17 cellular contexts compared by ENCODE assay signal in genomic region chr1:51963592-51964308, GRCh38. TPM values are rescaled to one million over a fixed set of nuclear protein-coding genes. Genes with fewer than 3 reads are reported as not detected.
DNase-seq lines count a peak whose midpoint lies in the region; ATAC-seq, FAIRE-seq and TF ChIP-seq lines count a peak whose summit lies in the region.
"Had no signal": no experiment of that assay in that cellular context is flagged by ENCODE, and none has a peak within 500 bp of the region (broad histone marks: within the 10 kb centered on the region; RNA-seq: fewer than 3 reads in every experiment).

No MANE protein-coding gene starts in this region.

- DNase-seq in DND-41 (no peak), MM.1S (no peak), NOMO-1 treated with DMSO at 0.1 percent for 48 hours (lab: John Stamatoyannopoulos, UW; ENCODE audit: unreplicated experiment) (peak; percentile 67), K562 (ENCODE audit: extremely low read depth in 1 of 4, low spot score in 3 of 4) (peak in 2 of 4 experiments; percentile 54 to 57), sciatic nerve (ENCODE audit: low spot score) (no peak), endothelial cell (ENCODE audit: low spot score) (no peak), inferior parietal cortex (ENCODE audit: extremely low spot score) (no peak), GM19240 (ENCODE audit: insufficient read length, low spot score) (no peak)
- DNase-seq: activated CD4-positive, alpha-beta T cell treated with anti-CD3 and anti-CD28 coated beads for 4 hours; activated naive CD4-positive, alpha-beta T cell treated with anti-CD3 and anti-CD28 coated beads, Interleukin-2, amount 50 U/mL, for 16 hours; left ventricle myocardium superior; naive thymus-derived CD4-positive, alpha-beta T cell; NCI-H446 treated with DMSO at 0.1 percent for 48 hours; T-helper 17 cell had no signal

- no TSS peak for BruUV-seq in K562 (replicated peaks; lab: Mats Ljungman, UMichigan)

- in situ Hi-C loops in K562 (cut with MboI), result no loop called here

- no peaks in the 10 kb centered on the region for H3K9me2 ChIP-seq in MM.1S (replicated peaks; ENCODE audit: insufficient read depth, low read length)

- no peak overlapping the region for H3K4me3 Mint-ChIP-seq in endothelial cell (ENCODE audit: unreplicated experiment)
- H3K4me3 Mint-ChIP-seq: naive thymus-derived CD4-positive, alpha-beta T cell; T-helper 17 cell had no signal

- TF ChIP-seq RAD21 in K562 (CRISPR knock-in tag; conservative IDR thresholded peaks at IDR 0.05 in 1 of 2, IDR thresholded peaks at IDR 0.05 in 1 of 2), result 0 out of 4 replicates have a peak, but pooled peaks of 1 of the 2 experiments have one; percentile 2

- no peaks in the 10 kb centered on the region for H3K27me3 ChIP-seq in DND-41 (ENCODE audit: insufficient read depth, low read length, poor library complexity)
- no peaks in the 10 kb centered on the region for H3K27me3 ChIP-seq in MM.1S (replicated peaks; ENCODE audit: insufficient read depth, low read length)
- H3K27me3 ChIP-seq in K562 (ENCODE audit: control insufficient read depth in 2 of 2, insufficient read depth in 2 of 2, low read length in 2 of 2), result 0 out of 5 replicates have a peak, but pooled peaks cover 0 to 7% of the 10 kb centered on the region in 2 experiments

- TF ChIP-seq CTCF in DND-41 (IDR thresholded peaks at IDR 0.05; ENCODE audit: borderline replicate concordance, extremely low read depth, low read length, poor library complexity, severe bottlenecking) (no peak), MM.1S (IDR thresholded peaks at IDR 0.05; ENCODE audit: low read length) (no peak), K562 (IDR thresholded peaks at IDR 0.05 in 2 of 3, conservative IDR thresholded peaks at IDR 0.05 in 1 of 3; ENCODE audit: insufficient read depth in 2 of 3, low read depth in 1 of 3, low read length in 3 of 3) (no peak), endothelial cell (IDR thresholded peaks at IDR 0.05; ENCODE audit: unreplicated experiment) (no peak)

- intact Hi-C loops in K562 (cut with micrococcal nuclease), result no loop called here
- intact Hi-C loops in sciatic nerve (cut with DNase I), result no loop called here

- no peaks in the 10 kb centered on the region for H4K20me1 ChIP-seq in DND-41 (ENCODE audit: insufficient read depth, low read length)
- no peaks in the 10 kb centered on the region for H4K20me1 ChIP-seq in MM.1S (ENCODE audit: insufficient read depth, low read length)
- H4K20me1 ChIP-seq in K562 (replicated peaks; ENCODE audit: control insufficient read depth, insufficient read depth, low read length), result no peaks in the 10 kb centered on the region

- no peaks in the 10 kb centered on the region for H3K79me2 ChIP-seq in DND-41 (ENCODE audit: insufficient read depth, low read length)
- H3K79me2 ChIP-seq in MM.1S (ENCODE audit: low read length), result peaks cover 13% of the 10 kb centered on the region
- H3K79me2 ChIP-seq in K562 (ENCODE audit: control insufficient read depth, insufficient read depth, low read length), result no peaks in the 10 kb centered on the region

- no peaks in the 10 kb centered on the region for H3K9me1 ChIP-seq in K562 (ENCODE audit: control insufficient read depth, insufficient read depth, low read length)

- 16% methylated on average over 4 of the region's 4 CpGs for WGBS in K562 (ENCODE audit: insufficient coverage, low coverage, missing lambda C conversion rate)

- peaks cover 4% of the 10 kb centered on the region for H3K27me3 Mint-ChIP-seq in endothelial cell (ENCODE audit: unreplicated experiment)

- no peak for TF ChIP-seq POLR2A in K562 (conservative IDR thresholded peaks at IDR 0.05)

- H3K36me3 ChIP-seq in DND-41 (ENCODE audit: insufficient read depth, low read length) (no peaks in the 10 kb centered on the region), MM.1S (replicated peaks; ENCODE audit: insufficient read depth, low read length) (no peaks in the 10 kb centered on the region), K562 (ENCODE audit: control insufficient read depth, insufficient read depth, low read length) (no peaks in the 10 kb centered on the region)
- H3K36me3 ChIP-seq: prostate gland had no signal

- TF ChIP-seq EP300 in K562 (IDR thresholded peaks at IDR 0.05; ENCODE audit: low read length), result no peak

- no peaks in the 10 kb centered on the region for H3K9me3 Mint-ChIP-seq in endothelial cell (ENCODE audit: unreplicated experiment)
- H3K9me3 Mint-ChIP-seq: naive thymus-derived CD4-positive, alpha-beta T cell had no signal

- H3K4me3 ChIP-seq in DND-41 (ENCODE audit: low read depth in 1 of 2, low read length in 2 of 2), result no peak overlapping the region
- no peak overlapping the region for H3K4me3 ChIP-seq in MM.1S (ENCODE audit: low read length)
- H3K4me3 ChIP-seq in K562, result no peak overlapping the region
- H3K4me3 ChIP-seq: coronary artery, prostate gland had no signal

- peak overlapping the region; percentile 1; the same call in 1 of the 2 replicates for H2AFZ ChIP-seq in DND-41 (ENCODE audit: low read depth, low read length)
- peak overlapping the region; percentile 54 for H2AFZ ChIP-seq in MM.1S (ENCODE audit: low read length)
- peak overlapping the region; percentile 88 for H2AFZ ChIP-seq in K562 (ENCODE audit: low read depth, low read length)

- peaks cover 19% of the 10 kb centered on the region for H3K4me1 Mint-ChIP-seq in endothelial cell (ENCODE audit: unreplicated experiment)
- H3K4me1 Mint-ChIP-seq: naive thymus-derived CD4-positive, alpha-beta T cell; T-helper 17 cell had no signal

- H3F3A ChIP-seq in MM.1S (ENCODE audit: insufficient read depth, low read length), result peaks cover 17% of the 10 kb centered on the region

- H3K9ac ChIP-seq in DND-41 (ENCODE audit: low read depth, low read length) (no peak overlapping the region), MM.1S (ENCODE audit: low read length) (peak overlapping the region; percentile 47; the same call in 1 of the 2 replicates), K562 (ENCODE audit: insufficient read depth in 1 of 2, low read depth in 2 of 2, low read length in 2 of 2) (0 out of 4 replicates have a peak overlapping the region, but pooled peaks of 1 of the 2 experiments have one; percentile 6)

- H3K36me3 Mint-ChIP-seq in endothelial cell (ENCODE audit: low read depth, unreplicated experiment), result peaks cover 13% of the 10 kb centered on the region
- H3K36me3 Mint-ChIP-seq: naive thymus-derived CD4-positive, alpha-beta T cell had no signal

- no peak overlapping the region for H3K27ac ChIP-seq in DND-41 (ENCODE audit: low read length)
- H3K27ac ChIP-seq in MM.1S (ENCODE audit: low read length), result peak overlapping the region; percentile 87
- H3K27ac ChIP-seq in K562 (ENCODE audit: extremely low read depth, low read depth, low read length), result peak overlapping the region; percentile 30; the same call in 2 of the 3 replicates
- H3K27ac ChIP-seq: coronary artery, prostate gland had no signal

- POLR2A ChIA-PET in K562 (lab: Yijun Ruan, JAX), result interaction anchor here (0.6 to 1.6 kb wide), 6 partner anchors 10 to 998 kb away, joined by 3 to 5 read pairs (median 4); no protein-coding TSS in a partner anchor

- ATAC-seq in DND-41 (ENCODE audit: insufficient read depth, low read depth) (no peak), K562 (peak; percentile 68), sciatic nerve (no peak)
- ATAC-seq: left ventricle myocardium superior; naive thymus-derived CD4-positive, alpha-beta T cell; T-helper 17 cell had no signal

- FAIRE-seq in K562 (lab: Jason Lieb, UNC), result peak; percentile 49
- FAIRE-seq: D721Med had no signal

- CTCF ChIA-PET in K562 (lab: Yijun Ruan, JAX; ENCODE audit: low intra/inter-chr PET ratio), result interaction anchor here (0.7 kb wide), 1 partner anchor 78 kb away, joined by 3 read pairs; no protein-coding TSS in a partner anchor

- H3K27ac Mint-ChIP-seq in endothelial cell (ENCODE audit: unreplicated experiment), result no peak overlapping the region
- H3K27ac Mint-ChIP-seq: naive thymus-derived CD4-positive, alpha-beta T cell; T-helper 17 cell had no signal

- H3K4me2 ChIP-seq in DND-41 (ENCODE audit: insufficient read depth, low read length), result no peak overlapping the region
- H3K4me2 ChIP-seq in MM.1S (ENCODE audit: low read depth, low read length), result peak overlapping the region; percentile 79
- H3K4me2 ChIP-seq in K562 (ENCODE audit: insufficient read depth, low read length), result peak overlapping the region; percentile 38; the same call in 1 of the 2 replicates

- no peaks in the 10 kb centered on the region for H3K9me3 ChIP-seq in DND-41 (ENCODE audit: insufficient read depth, low read length, severe bottlenecking)
- no peaks in the 10 kb centered on the region for H3K9me3 ChIP-seq in MM.1S (replicated peaks; ENCODE audit: insufficient read depth, low read length)
- H3K9me3 ChIP-seq in K562 (replicated peaks; ENCODE audit: control insufficient read depth, insufficient read depth, low read depth, low read length), result no peaks in the 10 kb centered on the region
- H3K9me3 ChIP-seq: prostate gland had no signal

- no peaks in the 10 kb centered on the region for H3K4me1 ChIP-seq in DND-41 (ENCODE audit: insufficient read depth, low read length)
- peaks cover 58% of the 10 kb centered on the region for H3K4me1 ChIP-seq in MM.1S (ENCODE audit: low read length)
- peaks cover 11 to 36% of the 10 kb centered on the region in 2 experiments for H3K4me1 ChIP-seq in K562 (replicated peaks in 1 of 2; ENCODE audit: control insufficient read depth in 2 of 2, insufficient read depth in 2 of 2, low read length in 2 of 2)
- H3K4me1 ChIP-seq: prostate gland had no signal

TF ChIP-seq in K562, 482 proteins besides CTCF, POLR2A, EP300 and RAD21 (continues in another document):
- TF ChIP-seq NFRKB (IDR thresholded peaks at IDR 0.05; ENCODE audit: low read depth) (peak; percentile 67; the same call in 1 of the 2 replicates), CCNT2 (IDR thresholded peaks at IDR 0.05; ENCODE audit: borderline replicate concordance, extremely low read depth, insufficient read length, low read depth, low read length) (no peak)

RNA-seq across cellular contexts. Expression of gene RAB3B, which starts 26.8 kb away (rescaled TPM):
- 0.12 and 0.18 TPM in 2 replicates for total RNA-seq in K562 (2011; cell fraction: chromatin; rRNA removed; ENCODE audit: low replicate concordance)
- under 0.01 and 0.13 TPM in 2 replicates for total RNA-seq in K562 (2011; cell fraction: nucleolus; rRNA removed)
- 0.22 and 0.23 TPM in 2 replicates for total RNA-seq in K562 (2011; cell fraction: nucleoplasm; rRNA removed)
- total RNA-seq in K562 (2014; rRNA removed), result 0.18 and 0.33 TPM in 2 replicates
- total RNA-seq in K562 (2014; rRNA removed; fragmentation: Illumina TruSeq; extraction: Trizol), result 0.40 and 0.51 TPM in 2 replicates
- 0.34 and 0.43 TPM in 2 replicates for total RNA-seq in K562 (2015; rRNA removed; fragmentation: Illumina TruSeq; extraction: Trizol)
- 0.34 and 0.47 TPM in 2 replicates for total RNA-seq in K562 (2021)
- 0.07 TPM in 2 replicates for polyA plus RNA-seq in K562 (2011; rRNA removed)
- polyA plus RNA-seq in K562 (2011; cell fraction: cytosol; rRNA removed), result 0.04 and 0.06 TPM in 2 replicates
- 0.06 and 0.07 TPM in 2 replicates for polyA plus RNA-seq in K562 (2011; cell fraction: nucleus; rRNA removed)
- 0.44 and 1.3 TPM in 2 replicates for polyA plus RNA-seq in K562 (2012)
- 0.44 and 0.45 TPM in 2 replicates for polyA plus RNA-seq in K562 (2014; fragmentation: Illumina TruSeq; extraction: Trizol)
- under 1 TPM; 0.13 to 0.14 TPM for polyA plus RNA-seq in K562 (2014; fragmentation: Nextera tagmentation; extraction: Ambion mirVana)
- 0.19 and 0.27 TPM in 2 replicates for polyA plus RNA-seq in K562 (2014; rRNA removed)
- 0.12 and 0.14 TPM in 2 replicates for polyA minus RNA-seq in K562 (2011; rRNA and poly(A)+ RNA removed)
- polyA minus RNA-seq in K562 (2011; cell fraction: cytosol; rRNA and poly(A)+ RNA removed), result 0.10 and 0.18 TPM in 2 replicates
- under 0.01 TPM in 2 replicates for polyA minus RNA-seq in K562 (2011; cell fraction: nucleus; rRNA and poly(A)+ RNA removed)
- total RNA-seq in sciatic nerve, result 0.22 TPM
- total RNA-seq in endothelial cell (ENCODE audit: unreplicated experiment), result 15.1 TPM
- total RNA-seq: left ventricle myocardium superior had no signal
- polyA plus RNA-seq: naive thymus-derived CD4-positive, alpha-beta T cell had no signal

Comparison
In these comparisons a context has a peak if more than half of its experiments do, and no peak if none do; other contexts are left out.
1. H2AFZ ChIP-seq: peak in every context shown above with its lines; median percentile 88 in K562; 54 in MM.1S; 1 in DND-41.
2. RNA of gene RAB3B, which starts 26.8 kb away (total RNA-seq): 15.1 TPM in endothelial cell (single experiment); under 0.01 to 0.51 TPM in K562 and 0.22 TPM in sciatic nerve (single experiment); every median in the first group is over 10 times any median in the second.